In the genomic region with DNA sequence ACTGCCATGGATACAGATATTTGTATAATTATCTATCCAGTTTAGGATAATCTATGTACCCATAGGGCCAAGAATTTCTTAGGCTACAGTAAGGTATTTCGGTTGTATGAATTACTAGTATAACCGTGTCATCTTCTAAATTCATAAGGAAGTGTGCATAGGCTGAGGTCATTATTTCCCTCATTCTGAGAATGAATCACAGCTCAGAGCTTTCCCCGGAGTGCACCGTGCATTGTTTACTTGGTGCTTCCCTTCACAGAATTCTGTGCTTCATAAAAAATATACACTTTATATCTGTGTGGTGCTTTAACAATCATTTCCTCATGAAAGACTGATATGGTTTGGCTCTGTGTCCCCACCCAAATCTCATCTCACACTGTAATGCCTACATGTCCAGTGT, we compare ENCODE assay signal across 17 cellular contexts.
DNase-seq lines count a peak whose midpoint lies in the region; ATAC-seq and TF ChIP-seq lines count a peak whose summit lies in the region.
"Had no signal": no experiment of that assay in that cellular context is flagged by ENCODE, and none has a peak within 500 bp of the region (broad histone marks: within the 10 kb centered on the region; RNA-seq: fewer than 3 reads in every experiment).

No MANE protein-coding gene starts in this region.

- H3K4me3 ChIP-seq in brain microvascular endothelial cell (ENCODE audit: low read depth, low read length) (no peak overlapping the region), fibroblast of mammary gland (ENCODE audit: control insufficient read depth, low read depth, low read length) (no peak overlapping the region), psoas muscle (no peak overlapping the region)
- no peak overlapping the region for H3K4me3 ChIP-seq in CD4-positive, alpha-beta memory T cell (ENCODE audit: low read length in 2 of 2)
- H3K4me3 ChIP-seq: HAP-1 had no signal

- POLR2A ChIA-PET in CD4-positive, alpha-beta memory T cell (lab: Charles Lee; ENCODE audit: partially characterized antibody), result no interaction called here

- H3K9me3 ChIP-seq in psoas muscle, result no peaks in the 10 kb centered on the region
- no peaks in the 10 kb centered on the region for H3K9me3 ChIP-seq in CD4-positive, alpha-beta memory T cell (ENCODE audit: control insufficient read depth in 1 of 2, low read length in 2 of 2)
- H3K9me3 ChIP-seq: HAP-1 had no signal

- no peak overlapping the region for H3K4me3 Mint-ChIP-seq in CD4-positive, alpha-beta memory T cell
- H3K4me3 Mint-ChIP-seq: B cell; CD4-positive, alpha-beta T cell had no signal

- H3K36me3 Mint-ChIP-seq in CD4-positive, alpha-beta memory T cell, result no peaks in the 10 kb centered on the region

- in situ Hi-C loops in brain microvascular endothelial cell (cut with HindIII; ENCODE audit: low pct_ligation_motif_present, low sequenced_read_pairs), result no loop called here

- H3K27me3 ChIP-seq in brain microvascular endothelial cell (replicated peaks), result no peaks in the 10 kb centered on the region
- H3K27me3 ChIP-seq in psoas muscle (ENCODE audit: insufficient read depth in 3 of 3, low read length in 2 of 3), result no peaks in the 10 kb centered on the region
- H3K27me3 ChIP-seq in CD4-positive, alpha-beta memory T cell (ENCODE audit: insufficient read depth, low read length), result no peaks in the 10 kb centered on the region

- TF ChIP-seq CTCF in brain microvascular endothelial cell (IDR thresholded peaks at IDR 0.05; ENCODE audit: low read depth, low read length, missing control alignments) (no peak), fibroblast of mammary gland (conservative IDR thresholded peaks at IDR 0.05; ENCODE audit: control insufficient read depth, insufficient read depth, low read depth, low read length) (no peak), psoas muscle (IDR thresholded peaks at IDR 0.05) (no peak)

- DNase-seq in HS-5 (ENCODE audit: low read depth) (peak; percentile 15), brain microvascular endothelial cell (peak; percentile 51), fibroblast of mammary gland (ENCODE audit: low read depth) (peak; percentile 6), kidney tubule cell (ENCODE audit: low spot score) (peak; percentile 40), DMS153 (lab: John Stamatoyannopoulos, UW) (no peak), psoas muscle (no peak), foreskin melanocyte (no peak)
- DNase-seq in CD4-positive, alpha-beta memory T cell, result no peak
- DNase-seq: ACHN; C1 segment of cervical spinal cord; CD4-positive, alpha-beta T cell; DMS79 treated with DMSO at 0.1 percent for 48 hours; EL; GDM1; IMR-90 had no signal

- no peaks in the 10 kb centered on the region for H3K4me1 Mint-ChIP-seq in CD4-positive, alpha-beta memory T cell
- H3K4me1 Mint-ChIP-seq: B cell had no signal

- no peaks in the 10 kb centered on the region for H3K36me3 ChIP-seq in brain microvascular endothelial cell (replicated peaks)
- no peaks in the 10 kb centered on the region for H3K36me3 ChIP-seq in psoas muscle (ENCODE audit: insufficient read depth in 1 of 2, low read depth in 1 of 2)
- H3K36me3 ChIP-seq in CD4-positive, alpha-beta memory T cell (ENCODE audit: insufficient read depth, low read length), result no peaks in the 10 kb centered on the region
- H3K36me3 ChIP-seq: HAP-1 had no signal

- no peak for ATAC-seq in psoas muscle

- H3K27ac ChIP-seq in brain microvascular endothelial cell (peak overlapping the region; percentile 21), psoas muscle (no peak overlapping the region)
- no peak overlapping the region for H3K27ac ChIP-seq in CD4-positive, alpha-beta memory T cell (ENCODE audit: low read depth, low read length)

- CTCF ChIA-PET in CD4-positive, alpha-beta memory T cell (lab: Charles Lee; ENCODE audit: partially characterized antibody), result no interaction called here

- peaks cover 0 to 9% (median 3%) of the 10 kb centered on the region in 8 donors for H3K9me3 Mint-ChIP-seq in CD4-positive, alpha-beta memory T cell

- no peaks in the 10 kb centered on the region for H3K4me1 ChIP-seq in psoas muscle
- no peaks in the 10 kb centered on the region for H3K4me1 ChIP-seq in CD4-positive, alpha-beta memory T cell (ENCODE audit: insufficient read depth, low read length)
- H3K4me1 ChIP-seq: HAP-1 had no signal

- intact Hi-C loops in psoas muscle (cut with DNase I), result no loop called here
- intact Hi-C loops in CD4-positive, alpha-beta memory T cell (cut with micrococcal nuclease), result no loop called here

- no peaks in the 10 kb centered on the region for H3K27me3 Mint-ChIP-seq in CD4-positive, alpha-beta memory T cell
- H3K27me3 Mint-ChIP-seq: B cell; CD4-positive, alpha-beta T cell had no signal

- 67 to 82% (median 74%) methylated on average over 4 of the region's 4 CpGs for WGBS in psoas muscle, 3 donors

- no peak overlapping the region for H3K27ac Mint-ChIP-seq in CD4-positive, alpha-beta memory T cell
- H3K27ac Mint-ChIP-seq: B cell; CD4-positive, alpha-beta T cell had no signal

Comparison
In these comparisons a context has a peak if more than half of its experiments do, and no peak if none do; other contexts are left out.
1. DNase-seq: peak in HS-5 (single experiment), brain microvascular endothelial cell (single experiment), fibroblast of mammary gland (single experiment) and kidney tubule cell (single experiment); none in DMS153 (single experiment), psoas muscle (0 of 2), foreskin melanocyte (single experiment) and CD4-positive, alpha-beta memory T cell (0 of 5).